Comparison of ENCODE assay signal across 3 cellular contexts in genomic region chr20:24577271-24577909, GRCh38.
TF ChIP-seq lines count a peak whose summit lies in the region.

No MANE protein-coding gene starts in this region.

TF ChIP-seq in HCT116, 20 proteins besides CTCF, POLR2A, EP300 and RAD21:
- TF ChIP-seq REST (IDR thresholded peaks at IDR 0.05; ENCODE audit: low read depth) (peak; percentile 43), SRF (IDR thresholded peaks at IDR 0.05; ENCODE audit: low read depth) (no peak)

TF ChIP-seq in K562, 482 proteins besides CTCF, POLR2A, EP300 and RAD21:
- TF ChIP-seq HIVEP1 (CRISPR knock-in tag; IDR thresholded peaks at IDR 0.05) (no peak), GATAD2B (IDR thresholded peaks at IDR 0.05; ENCODE audit: borderline replicate concordance) (no peak), CSDE1 (IDR thresholded peaks at IDR 0.05) (no peak), ZNF253 (CRISPR knock-in tag; conservative IDR thresholded peaks at IDR 0.05) (no peak), EHMT2 (IDR thresholded peaks at IDR 0.05) (peak; percentile 79), SREBF2 (CRISPR knock-in tag; IDR thresholded peaks at IDR 0.05) (no peak), MIER1 (IDR thresholded peaks at IDR 0.05; ENCODE audit: low read depth) (peak; percentile 40; the same call in 1 of the 2 replicates), MBD2 (IDR thresholded peaks at IDR 0.05; ENCODE audit: borderline replicate concordance, low read depth) (no peak)
TF ChIP-seq in K562: peak in this region for 2.

TF ChIP-seq in WTC11, 78 proteins besides CTCF, POLR2A, EP300 and RAD21:
- TF ChIP-seq ZNF317 (CRISPR knock-in tag; IDR thresholded peaks at IDR 0.05; ENCODE audit: borderline replicate concordance, low read depth) (no peak), USF2 (CRISPR knock-in tag; IDR thresholded peaks at IDR 0.05) (no peak), GTF2I (CRISPR knock-in tag; conservative IDR thresholded peaks at IDR 0.05) (no peak), RORB (CRISPR knock-in tag; IDR thresholded peaks at IDR 0.05) (no peak), ZNF512 (CRISPR knock-in tag; IDR thresholded peaks at IDR 0.05; ENCODE audit: borderline replicate concordance) (no peak), MAX (CRISPR knock-in tag; IDR thresholded peaks at IDR 0.05) (no peak), ATF3 (CRISPR knock-in tag; conservative IDR thresholded peaks at IDR 0.05) (no peak), CDX4 (CRISPR knock-in tag; IDR thresholded peaks at IDR 0.05; ENCODE audit: borderline replicate concordance) (no peak), SMAD3 (CRISPR knock-in tag; IDR thresholded peaks at IDR 0.05; ENCODE audit: borderline replicate concordance) (no peak), PREB (CRISPR knock-in tag; IDR thresholded peaks at IDR 0.05; ENCODE audit: borderline replicate concordance) (no peak), JUN (CRISPR knock-in tag; IDR thresholded peaks at IDR 0.05) (no peak), FOXP1 (CRISPR knock-in tag; IDR thresholded peaks at IDR 0.05; ENCODE audit: borderline replicate concordance) (no peak), ERG (CRISPR knock-in tag; IDR thresholded peaks at IDR 0.05) (no peak), TCF7 (CRISPR knock-in tag; IDR thresholded peaks at IDR 0.05; ENCODE audit: low read depth) (no peak), ATF2 (CRISPR knock-in tag; IDR thresholded peaks at IDR 0.05; ENCODE audit: borderline replicate concordance, low read depth) (no peak), ZBTB43 (CRISPR knock-in tag; IDR thresholded peaks at IDR 0.05) (no peak), CREB1 (CRISPR knock-in tag; IDR thresholded peaks at IDR 0.05) (no peak), MYBL2 (CRISPR knock-in tag; IDR thresholded peaks at IDR 0.05) (no peak)
